8 cellular contexts compared by ENCODE assay signal in genomic region chr16:67150833-67151396, GRCh38. TPM values are rescaled to one million over a fixed set of nuclear protein-coding genes. Genes with fewer than 3 reads are reported as not detected.
DNase-seq lines count a peak whose midpoint lies in the region; ATAC-seq, FAIRE-seq and TF ChIP-seq lines count a peak whose summit lies in the region.

B3GNT9 (minus strand) TSS chr16:67150998; CDS start chr16:67150485, 513 bp downstream.

- ATAC-seq in GM19455 (IDR thresholded peaks at IDR 0.05; ENCODE audit: unreplicated experiment) = peak; percentile 67

- H3K9me3 Mint-ChIP-seq in activated T-helper 1 cell treated with anti-CD3 and anti-CD28 coated beads, Interleukin-12 subunit alpha, Interleukin-12 subunit beta, Interleukin-2, Interleukin-4 antibody, amounts not matched to agents 30 ng/mL and 10 ng/mL and 1 ng/mL, durations not matched to agents 14 hours and 24 hours and 36 hours = no peaks in the 10 kb centered on the region
- H3K9me3 Mint-ChIP-seq in nephron progenitor cell = no peaks in the 10 kb centered on the region

- TF ChIP-seq CTCF in nephron progenitor cell (IDR thresholded peaks at IDR 0.05) = no peak

- H3K36me3 Mint-ChIP-seq in activated T-helper 1 cell treated with anti-CD3 and anti-CD28 coated beads, Interleukin-12 subunit alpha, Interleukin-12 subunit beta, Interleukin-2, Interleukin-4 antibody, amounts not matched to agents 30 ng/mL and 10 ng/mL and 1 ng/mL, durations not matched to agents 14 hours and 24 hours and 36 hours (ENCODE audit: low read depth) = peaks cover 22% of the 10 kb centered on the region
- peaks cover 25% of the 10 kb centered on the region for H3K36me3 Mint-ChIP-seq in nephron progenitor cell (ENCODE audit: low read depth)

- DNase-seq in DMS53 (lab: John Stamatoyannopoulos, UW) (peak; percentile 76), MV-4-11 (lab: John Stamatoyannopoulos, UW) (peak; percentile 7), frontal cortex (ENCODE audit: low spot score in 2 of 2) (peak; percentile 77 to 87), nephron progenitor cell (peak; percentile 67), cortex of kidney (lab: John Stamatoyannopoulos, UW) (no peak), UCSD-AML1 (lab: John Stamatoyannopoulos, UW; ENCODE audit: unreplicated experiment) (no peak)
- DNase-seq in activated T-helper 1 cell treated with anti-CD3 and anti-CD28 coated beads, Interleukin-12 subunit alpha, Interleukin-12 subunit beta, Interleukin-2, Interleukin-4 antibody, amounts not matched to agents 30 ng/mL and 10 ng/mL and 1 ng/mL, durations not matched to agents 14 hours and 24 hours and 36 hours (ENCODE audit: low spot score) = no peak

- peaks cover 33% of the 10 kb centered on the region for H3K4me1 Mint-ChIP-seq in activated T-helper 1 cell treated with anti-CD3 and anti-CD28 coated beads, Interleukin-12 subunit alpha, Interleukin-12 subunit beta, Interleukin-2, Interleukin-4 antibody, amounts not matched to agents 30 ng/mL and 10 ng/mL and 1 ng/mL, durations not matched to agents 14 hours and 24 hours and 36 hours (ENCODE audit: low read depth)
- H3K4me1 Mint-ChIP-seq in nephron progenitor cell = peaks cover 4% of the 10 kb centered on the region

- peak within 1 kb of the TSS; percentile 79 for H3K4me3 Mint-ChIP-seq in activated T-helper 1 cell treated with anti-CD3 and anti-CD28 coated beads, Interleukin-12 subunit alpha, Interleukin-12 subunit beta, Interleukin-2, Interleukin-4 antibody, amounts not matched to agents 30 ng/mL and 10 ng/mL and 1 ng/mL, durations not matched to agents 14 hours and 24 hours and 36 hours
- H3K4me3 Mint-ChIP-seq in nephron progenitor cell = peak within 1 kb of the TSS; percentile 77

- intact Hi-C loops in activated T-helper 1 cell treated with anti-CD3 and anti-CD28 coated beads, Interleukin-12 subunit alpha, Interleukin-12 subunit beta, Interleukin-2, Interleukin-4 antibody, amounts not matched to agents 30 ng/mL and 10 ng/mL and 1 ng/mL, durations not matched to agents 14 hours and 24 hours and 36 hours (cut with micrococcal nuclease) = loop anchor here (1.0 to 2.0 kb wide), 3 partner anchors 8 to 134 kb away; partner anchors contain the start of genes FBXL8, PHAF1 and TRADD

- H3K27me3 Mint-ChIP-seq in activated T-helper 1 cell treated with anti-CD3 and anti-CD28 coated beads, Interleukin-12 subunit alpha, Interleukin-12 subunit beta, Interleukin-2, Interleukin-4 antibody, amounts not matched to agents 30 ng/mL and 10 ng/mL and 1 ng/mL, durations not matched to agents 14 hours and 24 hours and 36 hours (ENCODE audit: insufficient read depth) = no peaks in the 10 kb centered on the region
- peaks cover 68% of the 10 kb centered on the region for H3K27me3 Mint-ChIP-seq in nephron progenitor cell (ENCODE audit: low read depth, poor library complexity)

- no peak for FAIRE-seq in frontal cortex (lab: Jason Lieb, UNC)

- peak within 1 kb of the TSS; percentile 58 for H3K27ac Mint-ChIP-seq in activated T-helper 1 cell treated with anti-CD3 and anti-CD28 coated beads, Interleukin-12 subunit alpha, Interleukin-12 subunit beta, Interleukin-2, Interleukin-4 antibody, amounts not matched to agents 30 ng/mL and 10 ng/mL and 1 ng/mL, durations not matched to agents 14 hours and 24 hours and 36 hours
- H3K27ac Mint-ChIP-seq in nephron progenitor cell = no peak within 1 kb of the TSS

RNA-seq across cellular contexts. Expression of gene B3GNT9, which starts in this region (rescaled TPM):
- 6.2 TPM in 2 replicates for total RNA-seq in activated T-helper 1 cell treated with anti-CD3 and anti-CD28 coated beads, Interleukin-12 subunit alpha, Interleukin-12 subunit beta, Interleukin-2, Interleukin-4 antibody, amounts not matched to agents 30 ng/mL and 10 ng/mL and 1 ng/mL, durations not matched to agents 14 hours and 24 hours and 36 hours
- 1.2 TPM for total RNA-seq in frontal cortex

Comparison
In these comparisons a context has a peak if more than half of its experiments do, and no peak if none do; other contexts are left out.
1. DNase-seq: peak in DMS53 (single experiment), MV-4-11 (single experiment), frontal cortex (2 of 2) and nephron progenitor cell (single experiment); none in activated T-helper 1 cell treated with anti-CD3 and anti-CD28 coated beads, Interleukin-12 subunit alpha, Interleukin-12 subunit beta, Interleukin-2, Interleukin-4 antibody, amounts not matched to agents 30 ng/mL and 10 ng/mL and 1 ng/mL, durations not matched to agents 14 hours and 24 hours and 36 hours (single experiment), cortex of kidney (single experiment) and UCSD-AML1 (single experiment).